16 cellular contexts compared by ENCODE assay signal in genomic region chr18:78792736-78793135, GRCh38.
A peak's percentile ranks its signal among the peaks of the same experiment; 100 is the strongest.
DNase-seq lines count a peak whose midpoint lies in the region; ATAC-seq and TF ChIP-seq lines count a peak whose summit lies in the region.
"Had no signal": no experiment of that assay in that cellular context is flagged by ENCODE, and none has a peak within 500 bp of the region (broad histone marks: within the 10 kb centered on the region; RNA-seq: fewer than 3 reads in every experiment).

No MANE protein-coding gene starts in this region.

- H3K9me3 ChIP-seq in neuronal stem cell (replicated peaks in 1 of 2; ENCODE audit: control insufficient read depth in 2 of 2, insufficient read depth in 1 of 2, low read depth in 1 of 2, low read length in 2 of 2), result no peaks in the 10 kb centered on the region
- no peaks in the 10 kb centered on the region for H3K9me3 ChIP-seq in spleen
- H3K9me3 ChIP-seq: BE2C had no signal

- H3K27ac ChIP-seq in neuronal stem cell (replicated peaks; ENCODE audit: low read length), result no peak overlapping the region
- H3K27ac ChIP-seq in spleen, result no peak overlapping the region
- H3K27ac ChIP-seq: C4-2B, HL-60 had no signal

- H3K4ac ChIP-seq in neuronal stem cell (ENCODE audit: low read length), result no peak overlapping the region

- H2BK120ac ChIP-seq in neuronal stem cell (ENCODE audit: low read depth, low read length), result peak overlapping the region; percentile 33

- H2BK12ac ChIP-seq in neuronal stem cell (ENCODE audit: low read length), result no peak overlapping the region

- no peak overlapping the region for H2AK5ac ChIP-seq in neuronal stem cell (ENCODE audit: low read depth, low read length)

- no peaks in the 10 kb centered on the region for H3K79me1 ChIP-seq in neuronal stem cell (ENCODE audit: low read depth, low read length)

- TF ChIP-seq POLR2A in spleen (IDR thresholded peaks at IDR 0.05), result no peak

- peak overlapping the region; percentile 86 for H3K23ac ChIP-seq in neuronal stem cell (ENCODE audit: low read depth, low read length, poor library complexity)

- H3K36me3 Mint-ChIP-seq in CD14-positive monocyte, result no peaks in the 10 kb centered on the region
- H3K36me3 Mint-ChIP-seq in endothelial cell (ENCODE audit: low read depth, unreplicated experiment), result peaks cover 24% of the 10 kb centered on the region
- H3K36me3 Mint-ChIP-seq: CD8-positive, alpha-beta T cell had no signal

- H4K8ac ChIP-seq in neuronal stem cell (ENCODE audit: low read depth, low read length), result no peak overlapping the region

- H3K18ac ChIP-seq in neuronal stem cell (ENCODE audit: low read length), result peak overlapping the region; percentile 54

- peaks cover 0 to 9% (median 3%) of the 10 kb centered on the region in 7 donors for H3K9me3 Mint-ChIP-seq in CD14-positive monocyte
- H3K9me3 Mint-ChIP-seq in endothelial cell (ENCODE audit: unreplicated experiment), result peaks cover 60% of the 10 kb centered on the region
- H3K9me3 Mint-ChIP-seq: CD8-positive, alpha-beta T cell; H9 had no signal

- H3K4me1 ChIP-seq in neuronal stem cell (ENCODE audit: control insufficient read depth in 2 of 2, insufficient read depth in 1 of 2, low read depth in 1 of 2, low read length in 2 of 2), result no peaks in the 10 kb centered on the region
- H3K4me1 ChIP-seq in spleen, result no peaks in the 10 kb centered on the region
- H3K4me1 ChIP-seq: BE2C had no signal

- H3K27ac Mint-ChIP-seq in CD14-positive monocyte (no peak overlapping the region), endothelial cell (ENCODE audit: unreplicated experiment) (no peak overlapping the region)
- H3K27ac Mint-ChIP-seq: CD8-positive, alpha-beta T cell; GM23338 had no signal

- H3K36me3 ChIP-seq in neuronal stem cell (replicated peaks in 1 of 2; ENCODE audit: control insufficient read depth in 2 of 2, insufficient read depth in 2 of 2, low read length in 2 of 2) (no peaks in the 10 kb centered on the region), spleen (no peaks in the 10 kb centered on the region)
- H3K36me3 ChIP-seq: BE2C had no signal

- TF ChIP-seq CTCF in CD14-positive monocyte (IDR thresholded peaks at IDR 0.05), result no peak
- no peak for TF ChIP-seq CTCF in endothelial cell (IDR thresholded peaks at IDR 0.05; ENCODE audit: unreplicated experiment)
- TF ChIP-seq CTCF in spleen (IDR thresholded peaks at IDR 0.05 in 8 of 11, conservative IDR thresholded peaks at IDR 0.05 in 3 of 11), result no peak

- H3K4me2 ChIP-seq in neuronal stem cell (ENCODE audit: insufficient read depth, low read length, poor library complexity, severe bottlenecking), result no peak overlapping the region
- H3K4me2 ChIP-seq: GM23338 had no signal

- no peak for ATAC-seq in left lobe of liver
- ATAC-seq: CD8-positive, alpha-beta T cell; GM23338 had no signal

- peak overlapping the region; percentile 40 for H4K91ac ChIP-seq in neuronal stem cell (ENCODE audit: low read depth, low read length, poor library complexity)

- H3K4me3 ChIP-seq in neuronal stem cell (ENCODE audit: low read length in 2 of 2), result peak overlapping the region in 1 of 2 donors; percentile 16
- no peak overlapping the region for H3K4me3 ChIP-seq in spleen
- H3K4me3 ChIP-seq: GM23338 had no signal

- H3K4me3 Mint-ChIP-seq in CD14-positive monocyte, result no peak overlapping the region
- H3K4me3 Mint-ChIP-seq in endothelial cell (ENCODE audit: unreplicated experiment), result peak overlapping the region; percentile 59
- H3K4me3 Mint-ChIP-seq: CD8-positive, alpha-beta T cell; GM23338; H9 had no signal

- H3K27me3 Mint-ChIP-seq in CD14-positive monocyte (ENCODE audit: low read depth in 3 of 3), result peaks cover 0 to 4% (median 2%) of the 10 kb centered on the region in 3 donors
- H3K27me3 Mint-ChIP-seq in endothelial cell (ENCODE audit: unreplicated experiment), result peaks cover 20% of the 10 kb centered on the region

- H3K14ac ChIP-seq in neuronal stem cell (ENCODE audit: low read length), result peak overlapping the region; percentile 63

- WGBS in neuronal stem cell (ENCODE audit: extremely low coverage in 2 of 2, insufficient read length in 2 of 2, insufficient replicate concordance in 1 of 2), 2 donors, result no CpG with 5 or more reads among the region's 20 CpGs
- 91 to 96% (median 94%) methylated on average over 19 to 20 of the region's 20 CpGs for WGBS in spleen, 5 donors

- H3K4me1 Mint-ChIP-seq in CD14-positive monocyte (no peaks in the 10 kb centered on the region), endothelial cell (ENCODE audit: unreplicated experiment) (no peaks in the 10 kb centered on the region)
- H3K4me1 Mint-ChIP-seq: GM23338 had no signal

- H2AFZ ChIP-seq in neuronal stem cell (ENCODE audit: low read length), result no peak overlapping the region
- H2AFZ ChIP-seq: GM23338 had no signal

- H2BK5ac ChIP-seq in neuronal stem cell (ENCODE audit: low read length), result no peak overlapping the region

- H3K27me3 ChIP-seq in neuronal stem cell (ENCODE audit: control insufficient read depth in 3 of 3, insufficient read depth in 3 of 3, low read depth in 1 of 3, low read length in 3 of 3), result no peaks in the 10 kb centered on the region
- no peaks in the 10 kb centered on the region for H3K27me3 ChIP-seq in spleen (replicated peaks in 1 of 7)
- H3K27me3 ChIP-seq: BE2C had no signal

- intact Hi-C loops in CD14-positive monocyte (cut with micrococcal nuclease), result no loop called here
- intact Hi-C loops in spleen (cut with DNase I; ENCODE audit: low total_unique reads), result no loop called here

- DNase-seq in CD14-positive monocyte (ENCODE audit: low spot score) (peak; percentile 19), endothelial cell (ENCODE audit: low spot score) (no peak), neuronal stem cell (ENCODE audit: low spot score) (no peak), spleen (peak; percentile 57), NCI-H748 treated with DMSO at 0.1 percent for 48 hours (lab: John Stamatoyannopoulos, UW) (no peak), AML-193 (lab: John Stamatoyannopoulos, UW) (no peak), left lobe of liver (ENCODE audit: low spot score) (no peak)
- DNase-seq: BE2C; CD8-positive, alpha-beta T cell; COR-L47; DND-41; GDM1; H9 had no signal

- no peak overlapping the region for H2BK15ac ChIP-seq in neuronal stem cell (ENCODE audit: low read length)

- H3K9ac ChIP-seq in neuronal stem cell (ENCODE audit: low read depth, low read length, poor library complexity), result peak overlapping the region; percentile 79

Comparison
In these comparisons a context has a peak if more than half of its experiments do, and no peak if none do; other contexts are left out.
1. DNase-seq: peak in CD14-positive monocyte (single experiment) and spleen (single experiment); none in endothelial cell (single experiment), neuronal stem cell (single experiment), NCI-H748 treated with DMSO at 0.1 percent for 48 hours (single experiment), AML-193 (0 of 2) and left lobe of liver (single experiment).